1 cellular context compared by ENCODE assay signal in the genomic region with DNA sequence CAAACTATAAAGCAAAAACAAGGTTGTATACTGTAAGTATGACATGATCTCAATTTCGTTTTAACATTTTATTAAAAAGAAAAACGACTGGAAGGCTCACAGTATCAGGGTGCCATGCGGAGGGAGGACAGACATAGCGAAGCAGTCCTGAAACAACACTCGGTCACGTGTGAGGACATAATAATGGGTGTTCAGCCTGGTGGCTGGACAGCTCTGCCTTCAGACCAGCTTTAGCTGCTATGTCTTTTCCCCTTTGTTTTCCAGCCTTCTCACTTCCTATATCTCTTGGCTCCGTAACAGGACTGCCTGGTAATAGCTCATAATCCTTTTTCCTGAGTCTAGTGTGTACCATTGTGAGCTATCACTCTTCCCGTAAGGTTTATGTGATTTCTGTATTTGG.
A peak's percentile ranks its signal among the peaks of the same experiment; 100 is the strongest.
TF ChIP-seq lines count a peak whose summit lies in the region.

No MANE protein-coding gene starts in this region.

TF ChIP-seq in K562, 482 proteins besides CTCF, POLR2A, EP300 and RAD21 (continued from another document):
- TF ChIP-seq, protein P1, sequence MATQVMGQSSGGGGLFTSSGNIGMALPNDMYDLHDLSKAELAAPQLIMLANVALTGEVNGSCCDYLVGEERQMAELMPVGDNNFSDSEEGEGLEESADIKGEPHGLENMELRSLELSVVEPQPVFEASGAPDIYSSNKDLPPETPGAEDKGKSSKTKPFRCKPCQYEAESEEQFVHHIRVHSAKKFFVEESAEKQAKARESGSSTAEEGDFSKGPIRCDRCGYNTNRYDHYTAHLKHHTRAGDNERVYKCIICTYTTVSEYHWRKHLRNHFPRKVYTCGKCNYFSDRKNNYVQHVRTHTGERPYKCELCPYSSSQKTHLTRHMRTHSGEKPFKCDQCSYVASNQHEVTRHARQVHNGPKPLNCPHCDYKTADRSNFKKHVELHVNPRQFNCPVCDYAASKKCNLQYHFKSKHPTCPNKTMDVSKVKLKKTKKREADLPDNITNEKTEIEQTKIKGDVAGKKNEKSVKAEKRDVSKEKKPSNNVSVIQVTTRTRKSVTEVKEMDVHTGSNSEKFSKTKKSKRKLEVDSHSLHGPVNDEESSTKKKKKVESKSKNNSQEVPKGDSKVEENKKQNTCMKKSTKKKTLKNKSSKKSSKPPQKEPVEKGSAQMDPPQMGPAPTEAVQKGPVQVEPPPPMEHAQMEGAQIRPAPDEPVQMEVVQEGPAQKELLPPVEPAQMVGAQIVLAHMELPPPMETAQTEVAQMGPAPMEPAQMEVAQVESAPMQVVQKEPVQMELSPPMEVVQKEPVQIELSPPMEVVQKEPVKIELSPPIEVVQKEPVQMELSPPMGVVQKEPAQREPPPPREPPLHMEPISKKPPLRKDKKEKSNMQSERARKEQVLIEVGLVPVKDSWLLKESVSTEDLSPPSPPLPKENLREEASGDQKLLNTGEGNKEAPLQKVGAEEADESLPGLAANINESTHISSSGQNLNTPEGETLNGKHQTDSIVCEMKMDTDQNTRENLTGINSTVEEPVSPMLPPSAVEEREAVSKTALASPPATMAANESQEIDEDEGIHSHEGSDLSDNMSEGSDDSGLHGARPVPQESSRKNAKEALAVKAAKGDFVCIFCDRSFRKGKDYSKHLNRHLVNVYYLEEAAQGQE (CRISPR knock-in tag; IDR thresholded peaks at IDR 0.05; ENCODE audit: low read depth) = no peak
- TF ChIP-seq NR3C1 (CRISPR knock-in tag; IDR thresholded peaks at IDR 0.05) (no peak), NR2F6 (CRISPR knock-in tag; IDR thresholded peaks at IDR 0.05) (no peak), GABPA (tag; conservative IDR thresholded peaks at IDR 0.05; ENCODE audit: low read depth) (no peak), PTBP1 (IDR thresholded peaks at IDR 0.05; ENCODE audit: low read depth, low read length) (no peak), ZBTB7A (IDR thresholded peaks at IDR 0.05; ENCODE audit: borderline replicate concordance, control insufficient read depth, low read depth, low read length) (no peak), TAF15 (IDR thresholded peaks at IDR 0.05; ENCODE audit: low read depth, low read length) (no peak), HDAC8 (tag; IDR thresholded peaks at IDR 0.05) (no peak), CBX8 (IDR thresholded peaks at IDR 0.05; ENCODE audit: borderline replicate concordance, extremely low read depth, low read depth, low read length, poor library complexity, severe bottlenecking) (peak; percentile 63), RAD51 (IDR thresholded peaks at IDR 0.05; ENCODE audit: borderline replicate concordance, low read depth) (peak; percentile 58; the same call in 1 of the 2 replicates), POU5F1 (IDR thresholded peaks at IDR 0.05; ENCODE audit: borderline replicate concordance, low read depth, low read length, partially characterized antibody) (no peak), SOX6 (IDR thresholded peaks at IDR 0.05) (peak; percentile 11; the same call in 1 of the 2 replicates), ZNF263 (CRISPR knock-in tag; IDR thresholded peaks at IDR 0.05; ENCODE audit: borderline replicate concordance) (no peak), SREBF2 (CRISPR knock-in tag; IDR thresholded peaks at IDR 0.05) (no peak), ZNF124 (CRISPR knock-in tag; IDR thresholded peaks at IDR 0.05) (no peak), DPF2 (IDR thresholded peaks at IDR 0.05) (no peak), RBM22 (IDR thresholded peaks at IDR 0.05; ENCODE audit: low read depth, low read length, poor library complexity, severe bottlenecking) (no peak), BRD9 (IDR thresholded peaks at IDR 0.05; ENCODE audit: low read depth, partially characterized antibody) (no peak), TFAM (CRISPR knock-in tag; conservative IDR thresholded peaks at IDR 0.05) (no peak), ZBTB17 (CRISPR knock-in tag; IDR thresholded peaks at IDR 0.05) (no peak), TBL1XR1 (IDR thresholded peaks at IDR 0.05; ENCODE audit: low read length in 2 of 2) (no peak)
- TF ChIP-seq, protein P2, sequence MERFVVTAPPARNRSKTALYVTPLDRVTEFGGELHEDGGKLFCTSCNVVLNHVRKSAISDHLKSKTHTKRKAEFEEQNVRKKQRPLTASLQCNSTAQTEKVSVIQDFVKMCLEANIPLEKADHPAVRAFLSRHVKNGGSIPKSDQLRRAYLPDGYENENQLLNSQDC (CRISPR knock-in tag; IDR thresholded peaks at IDR 0.05) = no peak
- TF ChIP-seq, protein P3, sequence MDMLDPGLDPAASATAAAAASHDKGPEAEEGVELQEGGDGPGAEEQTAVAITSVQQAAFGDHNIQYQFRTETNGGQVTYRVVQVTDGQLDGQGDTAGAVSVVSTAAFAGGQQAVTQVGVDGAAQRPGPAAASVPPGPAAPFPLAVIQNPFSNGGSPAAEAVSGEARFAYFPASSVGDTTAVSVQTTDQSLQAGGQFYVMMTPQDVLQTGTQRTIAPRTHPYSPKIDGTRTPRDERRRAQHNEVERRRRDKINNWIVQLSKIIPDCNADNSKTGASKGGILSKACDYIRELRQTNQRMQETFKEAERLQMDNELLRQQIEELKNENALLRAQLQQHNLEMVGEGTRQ (CRISPR knock-in tag; IDR thresholded peaks at IDR 0.05) = peak; percentile 58
- TF ChIP-seq, protein P4, sequence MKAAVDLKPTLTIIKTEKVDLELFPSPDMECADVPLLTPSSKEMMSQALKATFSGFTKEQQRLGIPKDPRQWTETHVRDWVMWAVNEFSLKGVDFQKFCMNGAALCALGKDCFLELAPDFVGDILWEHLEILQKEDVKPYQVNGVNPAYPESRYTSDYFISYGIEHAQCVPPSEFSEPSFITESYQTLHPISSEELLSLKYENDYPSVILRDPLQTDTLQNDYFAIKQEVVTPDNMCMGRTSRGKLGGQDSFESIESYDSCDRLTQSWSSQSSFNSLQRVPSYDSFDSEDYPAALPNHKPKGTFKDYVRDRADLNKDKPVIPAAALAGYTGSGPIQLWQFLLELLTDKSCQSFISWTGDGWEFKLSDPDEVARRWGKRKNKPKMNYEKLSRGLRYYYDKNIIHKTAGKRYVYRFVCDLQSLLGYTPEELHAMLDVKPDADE (conservative IDR thresholded peaks at IDR 0.05; ENCODE audit: control insufficient read depth, low read depth, low read length) = no peak
- TF ChIP-seq, protein P5, sequence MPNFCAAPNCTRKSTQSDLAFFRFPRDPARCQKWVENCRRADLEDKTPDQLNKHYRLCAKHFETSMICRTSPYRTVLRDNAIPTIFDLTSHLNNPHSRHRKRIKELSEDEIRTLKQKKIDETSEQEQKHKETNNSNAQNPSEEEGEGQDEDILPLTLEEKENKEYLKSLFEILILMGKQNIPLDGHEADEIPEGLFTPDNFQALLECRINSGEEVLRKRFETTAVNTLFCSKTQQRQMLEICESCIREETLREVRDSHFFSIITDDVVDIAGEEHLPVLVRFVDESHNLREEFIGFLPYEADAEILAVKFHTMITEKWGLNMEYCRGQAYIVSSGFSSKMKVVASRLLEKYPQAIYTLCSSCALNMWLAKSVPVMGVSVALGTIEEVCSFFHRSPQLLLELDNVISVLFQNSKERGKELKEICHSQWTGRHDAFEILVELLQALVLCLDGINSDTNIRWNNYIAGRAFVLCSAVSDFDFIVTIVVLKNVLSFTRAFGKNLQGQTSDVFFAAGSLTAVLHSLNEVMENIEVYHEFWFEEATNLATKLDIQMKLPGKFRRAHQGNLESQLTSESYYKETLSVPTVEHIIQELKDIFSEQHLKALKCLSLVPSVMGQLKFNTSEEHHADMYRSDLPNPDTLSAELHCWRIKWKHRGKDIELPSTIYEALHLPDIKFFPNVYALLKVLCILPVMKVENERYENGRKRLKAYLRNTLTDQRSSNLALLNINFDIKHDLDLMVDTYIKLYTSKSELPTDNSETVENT (CRISPR knock-in tag; IDR thresholded peaks at IDR 0.05) = no peak
- TF ChIP-seq, protein P6, sequence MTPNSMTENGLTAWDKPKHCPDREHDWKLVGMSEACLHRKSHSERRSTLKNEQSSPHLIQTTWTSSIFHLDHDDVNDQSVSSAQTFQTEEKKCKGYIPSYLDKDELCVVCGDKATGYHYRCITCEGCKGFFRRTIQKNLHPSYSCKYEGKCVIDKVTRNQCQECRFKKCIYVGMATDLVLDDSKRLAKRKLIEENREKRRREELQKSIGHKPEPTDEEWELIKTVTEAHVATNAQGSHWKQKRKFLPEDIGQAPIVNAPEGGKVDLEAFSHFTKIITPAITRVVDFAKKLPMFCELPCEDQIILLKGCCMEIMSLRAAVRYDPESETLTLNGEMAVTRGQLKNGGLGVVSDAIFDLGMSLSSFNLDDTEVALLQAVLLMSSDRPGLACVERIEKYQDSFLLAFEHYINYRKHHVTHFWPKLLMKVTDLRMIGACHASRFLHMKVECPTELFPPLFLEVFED (CRISPR knock-in tag; conservative IDR thresholded peaks at IDR 0.05) = no peak
